22 cellular contexts compared by ENCODE assay signal in genomic region chr2:26168785-26169184, GRCh38.
"Had no signal": no experiment of that assay in that cellular context is flagged by ENCODE, and none has a peak within 500 bp of the region (broad histone marks: within the 10 kb centered on the region; RNA-seq: fewer than 3 reads in every experiment).

No MANE protein-coding gene starts in this region.

- H3K9me3 ChIP-seq: mucosa of descending colon, pancreas, right lobe of liver, stomach, thyroid gland had no signal

- H3K9me3 Mint-ChIP-seq: central memory CD8-positive, alpha-beta T cell; effector memory CD8-positive, alpha-beta T cell; immature natural killer cell; memory B cell; mesothelial cell of epicardium; stimulated activated effector memory CD8-positive, alpha-beta T cell treated with anti-CD3 and anti-CD28 coated beads, Interleukin-12 subunit alpha, Interleukin-12 subunit beta, amount 100 ng/mL, for 72 hours had no signal

- H3K36me3 Mint-ChIP-seq: memory B cell; mesothelial cell of epicardium; stimulated activated effector memory CD8-positive, alpha-beta T cell treated with anti-CD3 and anti-CD28 coated beads, Interleukin-12 subunit alpha, Interleukin-12 subunit beta, amount 100 ng/mL, for 72 hours had no signal

- H3K36me3 ChIP-seq: pancreas, right lobe of liver, stomach, thyroid gland had no signal

- H3K4me3 Mint-ChIP-seq: central memory CD8-positive, alpha-beta T cell; effector memory CD8-positive, alpha-beta T cell; immature natural killer cell; memory B cell; mesothelial cell of epicardium; naive thymus-derived CD4-positive, alpha-beta T cell; stimulated activated effector memory CD8-positive, alpha-beta T cell treated with anti-CD3 and anti-CD28 coated beads, Interleukin-12 subunit alpha, Interleukin-12 subunit beta, amount 100 ng/mL, for 72 hours had no signal

- DNase-seq: cortex of kidney; effector memory CD8-positive, alpha-beta T cell; hypothalamus; immature natural killer cell; mucosa of descending colon; naive thymus-derived CD4-positive, alpha-beta T cell; occipital lobe; pancreas; stimulated activated CD4-positive, alpha-beta T cell treated with anti-CD3 and anti-CD28 coated beads, Interleukin-2, amount 100 ng/mL, for 24 hours; stimulated activated CD4-positive, alpha-beta T cell treated with anti-CD3 and anti-CD28 coated beads, Interleukin-4, amount 100 ng/mL, for 24 hours; stimulated activated naive CD4-positive, alpha-beta T cell treated with Interleukin-2 at 50 U/mL for 16 hours; stomach; thyroid gland; trophoblast cell had no signal

- ATAC-seq: effector memory CD8-positive, alpha-beta T cell; mucosa of descending colon; naive thymus-derived CD4-positive, alpha-beta T cell; pancreas; right lobe of liver; stimulated activated effector memory CD8-positive, alpha-beta T cell treated with anti-CD3 and anti-CD28 coated beads, Interleukin-12 subunit alpha, Interleukin-12 subunit beta, amount 100 ng/mL, for 72 hours had no signal

- H3K27ac Mint-ChIP-seq: effector memory CD8-positive, alpha-beta T cell; immature natural killer cell; memory B cell; mesothelial cell of epicardium; naive thymus-derived CD4-positive, alpha-beta T cell; progenitor cell of endocrine pancreas; stimulated activated effector memory CD8-positive, alpha-beta T cell treated with anti-CD3 and anti-CD28 coated beads, Interleukin-12 subunit alpha, Interleukin-12 subunit beta, amount 100 ng/mL, for 72 hours had no signal

- H3K4me3 ChIP-seq: lung, mucosa of descending colon, pancreas, right lobe of liver, smooth muscle cell, stomach, thyroid gland had no signal

- H3K27ac ChIP-seq: pancreas, right lobe of liver, stomach, thyroid gland had no signal

- H3K27me3 ChIP-seq: pancreas, right lobe of liver had no signal
